20 cellular contexts compared by ENCODE assay signal in genomic region chr9:99411068-99411467, GRCh38.
DNase-seq lines count a peak whose midpoint lies in the region; ATAC-seq and TF ChIP-seq lines count a peak whose summit lies in the region.
"Had no signal": no experiment of that assay in that cellular context is flagged by ENCODE, and none has a peak within 500 bp of the region (broad histone marks: within the 10 kb centered on the region; RNA-seq: fewer than 3 reads in every experiment).

No MANE protein-coding gene starts in this region.

- no peak for TF ChIP-seq CTCF in HFFc6 (IDR thresholded peaks at IDR 0.05)
- no peak for TF ChIP-seq CTCF in fibroblast of mammary gland (conservative IDR thresholded peaks at IDR 0.05; ENCODE audit: control insufficient read depth, insufficient read depth, low read depth, low read length)

- no peak overlapping the region for H4K12ac ChIP-seq in trophoblast cell (ENCODE audit: low read depth, low read length)

- H4K91ac ChIP-seq in trophoblast cell (ENCODE audit: low read depth, low read length): no peak overlapping the region

- H4K8ac ChIP-seq in trophoblast cell (ENCODE audit: low read depth, low read length): no peak overlapping the region

- ATAC-seq in SK-N-SH treated with all-trans-retinoic acid at 6 μM for 48 hours (peak; percentile 79), GM21381 (IDR thresholded peaks at IDR 0.05; ENCODE audit: unreplicated experiment) (no peak), GM19328 (IDR thresholded peaks at IDR 0.05; ENCODE audit: unreplicated experiment) (no peak)
- ATAC-seq: activated CD4-positive, CD25-positive, alpha-beta regulatory T cell treated with anti-CD3 and anti-CD28 coated beads, Interleukin-2, amount 50 U/mL, for 24 hours; effector memory CD8-positive, alpha-beta T cell; gastrocnemius medialis; natural killer cell; stimulated activated effector memory CD8-positive, alpha-beta T cell treated with anti-CD3 and anti-CD28 coated beads, Interleukin-12 subunit alpha, Interleukin-12 subunit beta, amount 100 ng/mL, for 72 hours had no signal

- H3K27ac Mint-ChIP-seq in HFFc6: no peak overlapping the region
- H3K27ac Mint-ChIP-seq: effector memory CD8-positive, alpha-beta T cell; natural killer cell; stimulated activated effector memory CD8-positive, alpha-beta T cell treated with anti-CD3 and anti-CD28 coated beads, Interleukin-12 subunit alpha, Interleukin-12 subunit beta, amount 100 ng/mL, for 72 hours; T-helper 1 cell treated with Interleukin-12 subunit alpha and Interleukin-12 subunit beta and Interleukin-4 antibody, amounts not matched to agents 30 μg/mL and 1 μg/mL, for 36 hours had no signal

- H3K79me1 ChIP-seq in trophoblast cell (ENCODE audit: low read length): peaks cover 5% of the 10 kb centered on the region

- H3K36me3 ChIP-seq in trophoblast cell (ENCODE audit: control insufficient read depth in 1 of 2, insufficient read depth in 2 of 2, low read length in 2 of 2): no peaks in the 10 kb centered on the region
- H3K36me3 ChIP-seq: gastrocnemius medialis had no signal

- peak overlapping the region; percentile 22 for H3K27ac ChIP-seq in trophoblast cell (ENCODE audit: low read depth, low read length)
- H3K27ac ChIP-seq: gastrocnemius medialis, psoas muscle had no signal

- H3K9ac ChIP-seq in trophoblast cell (ENCODE audit: low read length): no peak overlapping the region

- no peak overlapping the region for H3K23ac ChIP-seq in trophoblast cell (ENCODE audit: low read length)

- H3K4ac ChIP-seq in trophoblast cell (ENCODE audit: low read depth, low read length): no peak overlapping the region

- H3K4me1 ChIP-seq in trophoblast cell (ENCODE audit: control insufficient read depth in 1 of 2, insufficient read depth in 2 of 2, low read length in 2 of 2): peaks cover 5 to 7% of the 10 kb centered on the region in 2 experiments
- H3K4me1 ChIP-seq: gastrocnemius medialis, psoas muscle had no signal

- peaks cover 31% of the 10 kb centered on the region for H3K4me1 Mint-ChIP-seq in HFFc6 (ENCODE audit: low read depth)

- no peak overlapping the region for H2BK120ac ChIP-seq in trophoblast cell (ENCODE audit: insufficient read depth, low read length, poor library complexity)

- H3K4me2 ChIP-seq in trophoblast cell (ENCODE audit: low read length): no peak overlapping the region

- H2AFZ ChIP-seq in trophoblast cell (ENCODE audit: insufficient read depth, low read length, poor library complexity): no peak overlapping the region

- H2BK5ac ChIP-seq in trophoblast cell (ENCODE audit: low read depth, low read length, poor library complexity): no peak overlapping the region

- H3K4me3 ChIP-seq in fibroblast of mammary gland (ENCODE audit: control insufficient read depth, low read depth, low read length): no peak overlapping the region
- no peak overlapping the region for H3K4me3 ChIP-seq in trophoblast cell (ENCODE audit: low read depth, low read length)
- H3K4me3 ChIP-seq: gastrocnemius medialis, lung, psoas muscle had no signal

- no peaks in the 10 kb centered on the region for H3K79me2 ChIP-seq in trophoblast cell (ENCODE audit: control insufficient read depth, insufficient read depth, low read length, poor library complexity)

- 0 out of 2 replicates have a peak, but pooled peaks cover 4% of the 10 kb centered on the region for H3K36me3 Mint-ChIP-seq in HFFc6 (ENCODE audit: low read depth)
- H3K36me3 Mint-ChIP-seq: natural killer cell; stimulated activated effector memory CD8-positive, alpha-beta T cell treated with anti-CD3 and anti-CD28 coated beads, Interleukin-12 subunit alpha, Interleukin-12 subunit beta, amount 100 ng/mL, for 72 hours had no signal

- H2BK12ac ChIP-seq in trophoblast cell (ENCODE audit: low read length): peak overlapping the region; percentile 52

- no CpG with 5 or more reads among the region's 1 CpG for WGBS in trophoblast cell (ENCODE audit: extremely low coverage, insufficient coverage, insufficient read length)

- H3K27me3 Mint-ChIP-seq in HFFc6 (ENCODE audit: insufficient read depth): peaks cover 6% of the 10 kb centered on the region

- no peaks in the 10 kb centered on the region for H3K27me3 ChIP-seq in trophoblast cell (ENCODE audit: insufficient read depth, low read length)
- H3K27me3 ChIP-seq: gastrocnemius medialis had no signal

- H3K18ac ChIP-seq in trophoblast cell (ENCODE audit: low read length): no peak overlapping the region

- H3K9me3 ChIP-seq in trophoblast cell (ENCODE audit: insufficient read depth, low read depth, low read length): no peaks in the 10 kb centered on the region
- H3K9me3 ChIP-seq: gastrocnemius medialis, psoas muscle had no signal

- DNase-seq in HFFc6 (peak; percentile 48), fibroblast of mammary gland (ENCODE audit: low read depth) (peak; percentile 71), trophoblast cell (no peak), NCI-H2171 (lab: John Stamatoyannopoulos, UW) (no peak)
- DNase-seq: C1 segment of cervical spinal cord; cerebellar nuclear complex; effector memory CD8-positive, alpha-beta T cell; gastrocnemius medialis; H7; Karpas-422; natural killer cell; psoas muscle; stimulated activated CD4-positive, alpha-beta T cell treated with anti-CD3 and anti-CD28 coated beads, Interleukin-12 subunit alpha, Interleukin-12 subunit beta, amount 100 ng/mL, for 4 hours had no signal

- H2AK5ac ChIP-seq in trophoblast cell (ENCODE audit: low read length): peak overlapping the region; percentile 64

- H3K14ac ChIP-seq in trophoblast cell (ENCODE audit: low read length): no peak overlapping the region

- H3K4me3 Mint-ChIP-seq in HFFc6: no peak overlapping the region
- H3K4me3 Mint-ChIP-seq: effector memory CD8-positive, alpha-beta T cell; natural killer cell; stimulated activated effector memory CD8-positive, alpha-beta T cell treated with anti-CD3 and anti-CD28 coated beads, Interleukin-12 subunit alpha, Interleukin-12 subunit beta, amount 100 ng/mL, for 72 hours; T-helper 1 cell treated with Interleukin-12 subunit alpha and Interleukin-12 subunit beta and Interleukin-4 antibody, amounts not matched to agents 30 μg/mL and 1 μg/mL, for 36 hours had no signal

- peaks cover 4% of the 10 kb centered on the region; the same call in 1 of the 2 replicates for H3K9me3 Mint-ChIP-seq in HFFc6
- H3K9me3 Mint-ChIP-seq: effector memory CD8-positive, alpha-beta T cell; natural killer cell; stimulated activated effector memory CD8-positive, alpha-beta T cell treated with anti-CD3 and anti-CD28 coated beads, Interleukin-12 subunit alpha, Interleukin-12 subunit beta, amount 100 ng/mL, for 72 hours; T-helper 1 cell treated with Interleukin-12 subunit alpha and Interleukin-12 subunit beta and Interleukin-4 antibody, amounts not matched to agents 30 μg/mL and 1 μg/mL, for 36 hours had no signal

TF ChIP-seq in SK-N-SH treated with all-trans-retinoic acid at 6 μM for 48 hours, 23 proteins besides CTCF, POLR2A, EP300 and RAD21:
- TF ChIP-seq CSDC2 (CRISPR knock-in tag; IDR thresholded peaks at IDR 0.05) (no peak), GLIS3 (CRISPR knock-in tag; IDR thresholded peaks at IDR 0.05) (no peak), BACH2 (CRISPR knock-in tag; IDR thresholded peaks at IDR 0.05; ENCODE audit: borderline replicate concordance) (no peak), SNAI2 (CRISPR knock-in tag; IDR thresholded peaks at IDR 0.05) (no peak), ZNF565 (CRISPR knock-in tag; conservative IDR thresholded peaks at IDR 0.05; ENCODE audit: low read depth) (no peak), OSR1 (CRISPR knock-in tag; IDR thresholded peaks at IDR 0.05) (no peak)
- TF ChIP-seq, protein P1, sequence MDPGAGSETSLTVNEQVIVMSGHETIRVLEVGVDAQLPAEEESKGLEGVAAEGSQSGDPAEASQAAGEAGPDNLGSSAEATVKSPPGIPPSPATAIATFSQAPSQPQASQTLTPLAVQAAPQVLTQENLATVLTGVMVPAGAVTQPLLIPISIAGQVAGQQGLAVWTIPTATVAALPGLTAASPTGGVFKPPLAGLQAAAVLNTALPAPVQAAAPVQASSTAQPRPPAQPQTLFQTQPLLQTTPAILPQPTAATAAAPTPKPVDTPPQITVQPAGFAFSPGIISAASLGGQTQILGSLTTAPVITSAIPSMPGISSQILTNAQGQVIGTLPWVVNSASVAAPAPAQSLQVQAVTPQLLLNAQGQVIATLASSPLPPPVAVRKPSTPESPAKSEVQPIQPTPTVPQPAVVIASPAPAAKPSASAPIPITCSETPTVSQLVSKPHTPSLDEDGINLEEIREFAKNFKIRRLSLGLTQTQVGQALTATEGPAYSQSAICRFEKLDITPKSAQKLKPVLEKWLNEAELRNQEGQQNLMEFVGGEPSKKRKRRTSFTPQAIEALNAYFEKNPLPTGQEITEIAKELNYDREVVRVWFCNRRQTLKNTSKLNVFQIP (CRISPR knock-in tag; IDR thresholded peaks at IDR 0.05; ENCODE audit: borderline replicate concordance, low read depth): no peak
- TF ChIP-seq, protein P2, sequence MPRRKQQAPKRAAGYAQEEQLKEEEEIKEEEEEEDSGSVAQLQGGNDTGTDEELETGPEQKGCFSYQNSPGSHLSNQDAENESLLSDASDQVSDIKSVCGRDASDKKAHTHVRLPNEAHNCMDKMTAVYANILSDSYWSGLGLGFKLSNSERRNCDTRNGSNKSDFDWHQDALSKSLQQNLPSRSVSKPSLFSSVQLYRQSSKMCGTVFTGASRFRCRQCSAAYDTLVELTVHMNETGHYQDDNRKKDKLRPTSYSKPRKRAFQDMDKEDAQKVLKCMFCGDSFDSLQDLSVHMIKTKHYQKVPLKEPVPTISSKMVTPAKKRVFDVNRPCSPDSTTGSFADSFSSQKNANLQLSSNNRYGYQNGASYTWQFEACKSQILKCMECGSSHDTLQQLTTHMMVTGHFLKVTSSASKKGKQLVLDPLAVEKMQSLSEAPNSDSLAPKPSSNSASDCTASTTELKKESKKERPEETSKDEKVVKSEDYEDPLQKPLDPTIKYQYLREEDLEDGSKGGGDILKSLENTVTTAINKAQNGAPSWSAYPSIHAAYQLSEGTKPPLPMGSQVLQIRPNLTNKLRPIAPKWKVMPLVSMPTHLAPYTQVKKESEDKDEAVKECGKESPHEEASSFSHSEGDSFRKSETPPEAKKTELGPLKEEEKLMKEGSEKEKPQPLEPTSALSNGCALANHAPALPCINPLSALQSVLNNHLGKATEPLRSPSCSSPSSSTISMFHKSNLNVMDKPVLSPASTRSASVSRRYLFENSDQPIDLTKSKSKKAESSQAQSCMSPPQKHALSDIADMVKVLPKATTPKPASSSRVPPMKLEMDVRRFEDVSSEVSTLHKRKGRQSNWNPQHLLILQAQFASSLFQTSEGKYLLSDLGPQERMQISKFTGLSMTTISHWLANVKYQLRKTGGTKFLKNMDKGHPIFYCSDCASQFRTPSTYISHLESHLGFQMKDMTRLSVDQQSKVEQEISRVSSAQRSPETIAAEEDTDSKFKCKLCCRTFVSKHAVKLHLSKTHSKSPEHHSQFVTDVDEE (CRISPR knock-in tag; IDR thresholded peaks at IDR 0.05): no peak

Comparison
In these comparisons a context has a peak if more than half of its experiments do, and no peak if none do; other contexts are left out.
1. DNase-seq: peak in HFFc6 (single experiment) and fibroblast of mammary gland (single experiment); none in trophoblast cell (0 of 2) and NCI-H2171 (single experiment).